ENCODE assay signal across 20 cellular contexts in genomic region chr9:104876587-104876986, GRCh38. TPM values are rescaled to one million over a fixed set of nuclear protein-coding genes. Genes with fewer than 3 reads are reported as not detected.
DNase-seq lines count a peak whose midpoint lies in the region; TF ChIP-seq lines count a peak whose summit lies in the region.
"Had no signal": no experiment of that assay in that cellular context is flagged by ENCODE, and none has a peak within 500 bp of the region (broad histone marks: within the 10 kb centered on the region; RNA-seq: fewer than 3 reads in every experiment).

No MANE protein-coding gene starts in this region.

- H3K9me3 ChIP-seq in trophoblast cell (ENCODE audit: insufficient read depth, low read depth, low read length): no peaks in the 10 kb centered on the region
- H3K9me3 ChIP-seq in endodermal cell (ENCODE audit: control insufficient read depth, low read length): no peaks in the 10 kb centered on the region
- H3K9me3 ChIP-seq: A549 had no signal

- H3K4me1 Mint-ChIP-seq in T-helper 1 cell treated with Interleukin-12 subunit alpha and Interleukin-12 subunit beta and Interleukin-4 antibody, amounts not matched to agents 30 μg/mL and 1 μg/mL, for 36 hours (ENCODE audit: low read depth): no peaks in the 10 kb centered on the region
- peaks cover 8% of the 10 kb centered on the region for H3K4me1 Mint-ChIP-seq in endodermal cell

- no peak overlapping the region for H3K14ac ChIP-seq in trophoblast cell (ENCODE audit: low read length)

- DNase-seq in T-helper 1 cell: no peak
- DNase-seq in epithelial cell of prostate (ENCODE audit: low read depth, low spot score): no peak
- DNase-seq in trophoblast cell: no peak
- DNase-seq in DMS53 (lab: John Stamatoyannopoulos, UW): no peak
- DNase-seq in NCI-H526 (lab: John Stamatoyannopoulos, UW): no peak
- DNase-seq in G401 (ENCODE audit: low spot score): no peak
- no peak for DNase-seq in endodermal cell
- DNase-seq: AML-193; CD4-positive, alpha-beta memory T cell; DMS79; GF-D8; H7; HFFc6; IMR-90 had no signal

- H3K9me3 Mint-ChIP-seq in T-helper 1 cell treated with Interleukin-12 subunit alpha and Interleukin-12 subunit beta and Interleukin-4 antibody, amounts not matched to agents 30 μg/mL and 1 μg/mL, for 36 hours: no peaks in the 10 kb centered on the region
- H3K9me3 Mint-ChIP-seq in endodermal cell: peaks cover 12% of the 10 kb centered on the region
- H3K9me3 Mint-ChIP-seq: CD14-positive monocyte, HFFc6 had no signal

- TF ChIP-seq CTCF in endodermal cell (conservative IDR thresholded peaks at IDR 0.05): no peak

- no peak overlapping the region for H3K4me3 Mint-ChIP-seq in T-helper 1 cell treated with Interleukin-12 subunit alpha and Interleukin-12 subunit beta and Interleukin-4 antibody, amounts not matched to agents 30 μg/mL and 1 μg/mL, for 36 hours
- H3K4me3 Mint-ChIP-seq in endodermal cell: no peak overlapping the region
- H3K4me3 Mint-ChIP-seq: CD14-positive monocyte; CD4-positive, alpha-beta memory T cell; GM23338; HFFc6 had no signal

- H3K27me3 ChIP-seq in trophoblast cell (ENCODE audit: insufficient read depth, low read length) (no peaks in the 10 kb centered on the region), endodermal cell (ENCODE audit: control insufficient read depth, insufficient read depth, low read length, poor library complexity, severe bottlenecking) (no peaks in the 10 kb centered on the region)

- H3K4me3 ChIP-seq in trophoblast cell (ENCODE audit: low read depth, low read length): no peak overlapping the region
- H3K4me3 ChIP-seq in endodermal cell (ENCODE audit: low read length): no peak overlapping the region
- H3K4me3 ChIP-seq: A549, GM23338 had no signal

- peaks cover under 1% of the 10 kb centered on the region for H3K79me2 ChIP-seq in trophoblast cell (ENCODE audit: control insufficient read depth, insufficient read depth, low read length, poor library complexity)

- no peak overlapping the region for H3K18ac ChIP-seq in trophoblast cell (ENCODE audit: low read length)

- peaks cover 6% of the 10 kb centered on the region for H3K79me1 ChIP-seq in trophoblast cell (ENCODE audit: low read length)

- H4K12ac ChIP-seq in trophoblast cell (ENCODE audit: low read depth, low read length): no peak overlapping the region

- WGBS in trophoblast cell (ENCODE audit: extremely low coverage, insufficient coverage, insufficient read length): no CpG with 5 or more reads among the region's 1 CpG
- 92% methylated on average over 1 of the region's 1 CpG; no CpG with 5 or more reads in 1 of the 2 experiments for WGBS in endodermal cell (ENCODE audit: insufficient coverage in 1 of 2, insufficient read length in 1 of 2), 2 experiments

- H3K4ac ChIP-seq in trophoblast cell (ENCODE audit: low read depth, low read length): no peak overlapping the region

- H3K27ac ChIP-seq in epithelial cell of prostate (peak overlapping the region; percentile 99), trophoblast cell (ENCODE audit: low read depth, low read length) (no peak overlapping the region), endodermal cell (ENCODE audit: low read depth, low read length) (no peak overlapping the region)
- H3K27ac ChIP-seq: 22Rv1, A549, HL-60 had no signal

- H4K91ac ChIP-seq in trophoblast cell (ENCODE audit: low read depth, low read length): no peak overlapping the region

- no peak overlapping the region for H2BK120ac ChIP-seq in trophoblast cell (ENCODE audit: insufficient read depth, low read length, poor library complexity)

- H3K27ac Mint-ChIP-seq in T-helper 1 cell treated with Interleukin-12 subunit alpha and Interleukin-12 subunit beta and Interleukin-4 antibody, amounts not matched to agents 30 μg/mL and 1 μg/mL, for 36 hours: peak overlapping the region; percentile 34
- H3K27ac Mint-ChIP-seq in endodermal cell: no peak overlapping the region
- H3K27ac Mint-ChIP-seq: CD4-positive, alpha-beta memory T cell; GM23338; HFFc6 had no signal

- peaks cover 3% of the 10 kb centered on the region for H3K36me3 Mint-ChIP-seq in T-helper 1 cell treated with Interleukin-12 subunit alpha and Interleukin-12 subunit beta and Interleukin-4 antibody, amounts not matched to agents 30 μg/mL and 1 μg/mL, for 36 hours (ENCODE audit: low read depth)
- H3K36me3 Mint-ChIP-seq in endodermal cell (ENCODE audit: low read depth): peaks cover 71% of the 10 kb centered on the region

- no peak overlapping the region for H2AFZ ChIP-seq in trophoblast cell (ENCODE audit: insufficient read depth, low read length, poor library complexity)
- H2AFZ ChIP-seq: GM23338 had no signal

- no peak overlapping the region for H3K23ac ChIP-seq in trophoblast cell (ENCODE audit: low read length)

- no peak overlapping the region for H4K8ac ChIP-seq in trophoblast cell (ENCODE audit: low read depth, low read length)

- H3K9ac ChIP-seq in trophoblast cell (ENCODE audit: low read length) (peak overlapping the region; percentile 35), endodermal cell (ENCODE audit: extremely low read depth, low read length, poor library complexity, severe bottlenecking) (no peak overlapping the region)

- no peak overlapping the region for H2BK5ac ChIP-seq in trophoblast cell (ENCODE audit: low read depth, low read length, poor library complexity)

- no peak overlapping the region for H3K4me2 ChIP-seq in trophoblast cell (ENCODE audit: low read length)
- H3K4me2 ChIP-seq: A549, GM23338 had no signal

- no peaks in the 10 kb centered on the region for H3K27me3 Mint-ChIP-seq in T-helper 1 cell treated with Interleukin-12 subunit alpha and Interleukin-12 subunit beta and Interleukin-4 antibody, amounts not matched to agents 30 μg/mL and 1 μg/mL, for 36 hours (ENCODE audit: low read depth)
- no peaks in the 10 kb centered on the region for H3K27me3 Mint-ChIP-seq in endodermal cell (ENCODE audit: insufficient read depth)
- H3K27me3 Mint-ChIP-seq: CD4-positive, alpha-beta memory T cell had no signal

- H3K36me3 ChIP-seq in trophoblast cell (ENCODE audit: control insufficient read depth in 1 of 2, insufficient read depth in 2 of 2, low read length in 2 of 2): peaks cover 0 to 2% of the 10 kb centered on the region in 2 experiments
- peaks cover 90% of the 10 kb centered on the region for H3K36me3 ChIP-seq in endodermal cell (ENCODE audit: control insufficient read depth, insufficient read depth, low read length)

- no peak overlapping the region for H2BK12ac ChIP-seq in trophoblast cell (ENCODE audit: low read length)

- H2AK5ac ChIP-seq in trophoblast cell (ENCODE audit: low read length): no peak overlapping the region

- H3K4me1 ChIP-seq in trophoblast cell (ENCODE audit: control insufficient read depth in 1 of 2, insufficient read depth in 2 of 2, low read length in 2 of 2) (peaks cover 3 to 4% of the 10 kb centered on the region in 2 experiments), endodermal cell (ENCODE audit: control insufficient read depth, insufficient read depth, low read length) (no peaks in the 10 kb centered on the region)

- in situ Hi-C loops in G401 (cut with HindIII; ENCODE audit: low sequenced_read_pairs): no loop called here

RNA-seq across cellular contexts. Expression of gene ABCA1, which starts 51.4 kb away (rescaled TPM):
- polyA plus RNA-seq in trophoblast cell (2013): 4.9 and 5.1 TPM in 2 replicates
- total RNA-seq in G401 (2014; rRNA removed; shearing (Covaris generic)): 8.2 and 13.7 TPM in 2 replicates
- 10 to 100 TPM; 21.6 to 34.8 TPM for total RNA-seq in endodermal cell
- 6.5 TPM for polyA plus RNA-seq in endodermal cell (2013, experiment 1 of 2)
- polyA plus RNA-seq in endodermal cell (2013, experiment 2 of 2): 8.7 TPM
